In genomic region chr3:58064923-58065638, GRCh38 we compare ENCODE assay signal across 13 cellular contexts. TPM values are rescaled to one million over a fixed set of nuclear protein-coding genes. Genes with fewer than 3 reads are reported as not detected.
DNase-seq lines count a peak whose midpoint lies in the region; ATAC-seq, FAIRE-seq and TF ChIP-seq lines count a peak whose summit lies in the region.
"Had no signal": no experiment of that assay in that cellular context is flagged by ENCODE, and none has a peak within 500 bp of the region (broad histone marks: within the 10 kb centered on the region; RNA-seq: fewer than 3 reads in every experiment).

No MANE protein-coding gene starts in this region.

- H3K4me1 Mint-ChIP-seq in Caco-2 (ENCODE audit: low read depth, unreplicated experiment) = peaks cover 40% of the 10 kb centered on the region

- 85 to 94% methylated on average over 3 to 9 of the region's 10 CpGs for WGBS in esophagus squamous epithelium, 2 donors
- 95 to 99% methylated on average over 10 of the region's 10 CpGs for WGBS in testis, 2 donors

- DNase-seq in Caco-2 = peak in 1 of 2 experiments; percentile 17
- DNase-seq in SJSA1 (ENCODE audit: low read depth in 1 of 2, low spot score in 2 of 2) = no peak
- DNase-seq in esophagus squamous epithelium (lab: John Stamatoyannopoulos, UW) = no peak
- peak; percentile 39 for DNase-seq in sciatic nerve (ENCODE audit: low spot score)
- no peak for DNase-seq in testis
- no peak for DNase-seq in D721Med (ENCODE audit: insufficient read length, low spot score)
- DNase-seq: amniotic stem cell; NCI-H2171; stimulated activated CD4-positive, alpha-beta T cell treated with anti-CD3 and anti-CD28 coated beads, Interleukin-15, amount 100 ng/mL, for 24 hours; upper lobe of left lung had no signal

- ATAC-seq in sciatic nerve (no peak), HG03159 (IDR thresholded peaks at IDR 0.05; ENCODE audit: unreplicated experiment) (no peak)

- H3K4me3 Mint-ChIP-seq in Caco-2 (ENCODE audit: unreplicated experiment) = peak overlapping the region; percentile 14
- H3K4me3 Mint-ChIP-seq: dendritic cell treated with granulocyte-macrophage colony-stimulating factor and Interleukin-4, amounts not matched to agents 40 ng/mL and 50 ng/mL, for 4 days had no signal

- H3K36me3 Mint-ChIP-seq in Caco-2 (ENCODE audit: insufficient read depth, unreplicated experiment) = peaks cover 64% of the 10 kb centered on the region

- no peak for FAIRE-seq in D721Med (lab: Jason Lieb, UNC)

- no peak overlapping the region for H3K4me3 ChIP-seq in Caco-2 (ENCODE audit: low read depth, low read length)
- no peak overlapping the region for H3K4me3 ChIP-seq in SJSA1
- H3K4me3 ChIP-seq in esophagus squamous epithelium = no peak overlapping the region
- no peak overlapping the region for H3K4me3 ChIP-seq in testis
- H3K4me3 ChIP-seq: BLaER1, upper lobe of left lung had no signal

- peak overlapping the region; percentile 79 for H3K27ac Mint-ChIP-seq in Caco-2 (ENCODE audit: unreplicated experiment)
- H3K27ac Mint-ChIP-seq: dendritic cell treated with granulocyte-macrophage colony-stimulating factor and Interleukin-4, amounts not matched to agents 40 ng/mL and 50 ng/mL, for 4 days had no signal

- H3K4me1 ChIP-seq in Caco-2 (peaks cover 89% of the 10 kb centered on the region), SJSA1 (replicated peaks) (peaks cover 80% of the 10 kb centered on the region), esophagus squamous epithelium (peaks cover 0 to 81% (median 38%) of the 10 kb centered on the region in 3 donors), testis (peaks cover 34% of the 10 kb centered on the region)

- TF ChIP-seq POLR2A in esophagus squamous epithelium (IDR thresholded peaks at IDR 0.05) (no peak), testis (IDR thresholded peaks at IDR 0.05) (no peak)

- CTCF ChIA-PET in Caco-2 (lab: Charles Lee) = interaction anchor here (0.6 to 0.9 kb wide), 2 partner anchors 45 to 112 kb away, joined by 3 to 5 read pairs; no protein-coding TSS in a partner anchor

- TF ChIP-seq CTCF in Caco-2 (IDR thresholded peaks at IDR 0.05; ENCODE audit: insufficient read depth in 1 of 2, low read depth in 1 of 2, low read length in 1 of 2, severe bottlenecking in 1 of 2, unreplicated experiment in 1 of 2) = no peak
- no peak for TF ChIP-seq CTCF in esophagus squamous epithelium (IDR thresholded peaks at IDR 0.05)
- TF ChIP-seq CTCF in testis (IDR thresholded peaks at IDR 0.05) = no peak
- TF ChIP-seq CTCF in D721Med (IDR thresholded peaks at IDR 0.05; ENCODE audit: insufficient read depth, missing control alignments) = no peak

- H3K27ac ChIP-seq in SJSA1 = peak overlapping the region; percentile 8; the same call in 1 of the 2 replicates
- H3K27ac ChIP-seq in esophagus squamous epithelium = peak overlapping the region; percentile 0 to 83 (median 69)
- H3K27ac ChIP-seq in testis = no peak overlapping the region
- H3K27ac ChIP-seq: BLaER1, upper lobe of left lung had no signal

- BruUV-seq in Caco-2 (replicated peaks; lab: Mats Ljungman, UMichigan) = no TSS peak

- intact Hi-C loops in Caco-2 (cut with micrococcal nuclease; ENCODE audit: unreplicated experiment) (no loop called here), esophagus squamous epithelium (cut with DNase I) (no loop called here), sciatic nerve (cut with DNase I) (no loop called here), testis (cut with DNase I; ENCODE audit: low total_unique reads) (no loop called here)

- H3K36me3 ChIP-seq in Caco-2 (ENCODE audit: control insufficient read depth, insufficient read depth, low read length) (no peaks in the 10 kb centered on the region), SJSA1 (peaks cover 29% of the 10 kb centered on the region), esophagus squamous epithelium (no peaks in the 10 kb centered on the region), testis (ENCODE audit: low read depth, missing control alignments) (no peaks in the 10 kb centered on the region)
- H3K36me3 ChIP-seq: BLaER1, upper lobe of left lung had no signal

- no peaks in the 10 kb centered on the region for H3K9me3 Mint-ChIP-seq in Caco-2 (ENCODE audit: unreplicated experiment)
- H3K9me3 Mint-ChIP-seq: dendritic cell treated with granulocyte-macrophage colony-stimulating factor and Interleukin-4, amounts not matched to agents 40 ng/mL and 50 ng/mL, for 4 days had no signal

- H3K9me3 ChIP-seq in Caco-2 = no peaks in the 10 kb centered on the region
- H3K9me3 ChIP-seq in SJSA1 (replicated peaks) = no peaks in the 10 kb centered on the region
- no peaks in the 10 kb centered on the region for H3K9me3 ChIP-seq in esophagus squamous epithelium
- H3K9me3 ChIP-seq in testis = no peaks in the 10 kb centered on the region
- H3K9me3 ChIP-seq: BLaER1, upper lobe of left lung had no signal

- POLR2A ChIA-PET in Caco-2 (lab: Charles Lee) = interaction anchor here (1.0 kb wide), 1 partner anchor 16 kb away, joined by 3 read pairs; no protein-coding TSS in a partner anchor

- no peaks in the 10 kb centered on the region for H3K27me3 Mint-ChIP-seq in Caco-2 (ENCODE audit: insufficient read depth, unreplicated experiment)
- H3K27me3 Mint-ChIP-seq: dendritic cell treated with granulocyte-macrophage colony-stimulating factor and Interleukin-4, amounts not matched to agents 40 ng/mL and 50 ng/mL, for 4 days had no signal

- H3K27me3 ChIP-seq in Caco-2 (replicated peaks; ENCODE audit: control insufficient read depth, insufficient read depth, low read length) (no peaks in the 10 kb centered on the region), SJSA1 (replicated peaks) (no peaks in the 10 kb centered on the region), esophagus squamous epithelium (no peaks in the 10 kb centered on the region), testis (no peaks in the 10 kb centered on the region)
- H3K27me3 ChIP-seq: BLaER1, upper lobe of left lung had no signal

RNA-seq across cellular contexts. Expression of gene FLNB, which starts 56.9 kb away (rescaled TPM):
- total RNA-seq in Caco-2 (2022) (315 and 331 TPM in 2 replicates), esophagus squamous epithelium (10 to 100 TPM; 65.4 to 77.0 (median 71.5) TPM), sciatic nerve (514 TPM), testis (100 to 1,000 TPM; 166 to 199 TPM)
- total RNA-seq in SJSA1 (2014; rRNA removed; shearing (Covaris generic)) = 130 and 207 TPM in 2 replicates
- 105 TPM for polyA plus RNA-seq in testis (ENCODE audit: insufficient read depth, low read depth, low replicate concordance)

Comparison
In these comparisons a context has a peak if more than half of its experiments do, and no peak if none do; other contexts are left out.
1. H3K27ac ChIP-seq: peak in SJSA1 (single experiment) and esophagus squamous epithelium (4 of 4); none in testis (0 of 2).